Comparison of ENCODE assay signal across 28 cellular contexts in the genomic region with DNA sequence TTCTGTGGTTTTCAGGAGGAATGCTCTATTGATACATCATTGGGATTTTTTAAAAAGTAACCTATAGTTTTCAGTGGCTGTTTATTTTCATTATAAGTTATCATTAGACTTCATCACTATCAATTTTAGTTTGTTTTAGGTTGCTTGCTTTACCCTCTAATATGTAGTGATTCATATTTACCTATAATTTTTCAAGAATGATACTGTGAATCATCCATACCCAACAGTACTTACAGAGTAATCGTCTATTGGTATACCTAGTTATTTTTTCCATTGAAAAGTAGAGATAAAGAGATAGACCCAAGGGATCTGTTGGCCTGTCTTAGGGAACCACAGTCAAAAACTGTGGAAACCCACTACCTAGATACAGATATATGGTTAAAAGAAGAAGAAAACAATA.
"Had no signal": no experiment of that assay in that cellular context is flagged by ENCODE, and none has a peak within 500 bp of the region (broad histone marks: within the 10 kb centered on the region; RNA-seq: fewer than 3 reads in every experiment).

No MANE protein-coding gene starts in this region.

- H3K9me3 ChIP-seq: ovary, right lobe of liver, sigmoid colon, thoracic aorta, thyroid gland, vagina had no signal

- H3K79me2 ChIP-seq: parathyroid adenoma had no signal

- H2AFZ ChIP-seq: neural progenitor cell, parathyroid adenoma had no signal

- DNase-seq: natural killer cell; occipital lobe; ovary; posterior cingulate gyrus; psoas muscle; right cardiac atrium; right lobe of liver; sigmoid colon; small intestine; stimulated activated CD4-positive, alpha-beta T cell treated with anti-CD3 and anti-CD28 coated beads, Interleukin-15, amount 100 ng/mL, for 24 hours; stimulated activated CD4-positive, alpha-beta T cell treated with anti-CD3 and anti-CD28 coated beads, Interleukin-2, amount 100 ng/mL, for 24 hours; stimulated activated CD4-positive, alpha-beta T cell treated with anti-CD3 and anti-CD28 coated beads, Interleukin-2, amount 100 ng/mL, for 48 hours; stimulated activated CD4-positive, alpha-beta T cell treated with anti-CD3 and anti-CD28 coated beads, Interleukin-4, amount 100 ng/mL, for 24 hours; stimulated activated naive B cell treated with anti-CD40 and anti-IgM and Interleukin-4, amounts not matched to agents 10 μg/mL and 1 μg/mL and 100 μg/mL, for 72 hours; stimulated activated naive CD4-positive, alpha-beta T cell treated with Interleukin-2 at 50 U/mL for 16 hours; stomach; thyroid gland; trophoblast cell; upper lobe of left lung had no signal

- H3K36me3 ChIP-seq: ovary, right lobe of liver, sigmoid colon, thoracic aorta, thyroid gland, upper lobe of left lung, vagina had no signal

- H3K27me3 ChIP-seq: neural progenitor cell, ovary, right lobe of liver, sigmoid colon, stomach, thyroid gland, tibial nerve, upper lobe of left lung, vagina had no signal

- H3K27ac ChIP-seq: neural progenitor cell, ovary, parathyroid adenoma, psoas muscle, right lobe of liver, sigmoid colon, stomach, thoracic aorta, thyroid gland, tibial nerve, upper lobe of left lung, vagina had no signal

- H3K27ac Mint-ChIP-seq: natural killer cell; nephron; neural progenitor cell; progenitor cell of endocrine pancreas; stimulated activated effector memory CD8-positive, alpha-beta T cell treated with anti-CD3 and anti-CD28 coated beads, Interleukin-12 subunit alpha, Interleukin-12 subunit beta, amount 100 ng/mL, for 72 hours; stimulated activated naive B cell treated with anti-CD40 and anti-IgM and Interleukin-4, amounts not matched to agents 10 μg/mL and 1 μg/mL and 100 μg/mL, for 72 hours had no signal

- H3K36me3 Mint-ChIP-seq: natural killer cell; stimulated activated effector memory CD8-positive, alpha-beta T cell treated with anti-CD3 and anti-CD28 coated beads, Interleukin-12 subunit alpha, Interleukin-12 subunit beta, amount 100 ng/mL, for 72 hours had no signal

- H3K27me3 Mint-ChIP-seq: progenitor cell of endocrine pancreas; stimulated activated naive B cell treated with anti-CD40 and anti-IgM and Interleukin-4, amounts not matched to agents 10 μg/mL and 1 μg/mL and 100 μg/mL, for 72 hours had no signal

- H3K4me3 Mint-ChIP-seq: natural killer cell; nephron; neural progenitor cell; stimulated activated effector memory CD8-positive, alpha-beta T cell treated with anti-CD3 and anti-CD28 coated beads, Interleukin-12 subunit alpha, Interleukin-12 subunit beta, amount 100 ng/mL, for 72 hours; stimulated activated naive B cell treated with anti-CD40 and anti-IgM and Interleukin-4, amounts not matched to agents 10 μg/mL and 1 μg/mL and 100 μg/mL, for 72 hours had no signal

- H3K4me1 Mint-ChIP-seq: natural killer cell; nephron; neural progenitor cell; stimulated activated effector memory CD8-positive, alpha-beta T cell treated with anti-CD3 and anti-CD28 coated beads, Interleukin-12 subunit alpha, Interleukin-12 subunit beta, amount 100 ng/mL, for 72 hours; stimulated activated naive B cell treated with anti-CD40 and anti-IgM and Interleukin-4, amounts not matched to agents 10 μg/mL and 1 μg/mL and 100 μg/mL, for 72 hours had no signal

- ATAC-seq: natural killer cell; psoas muscle; right cardiac atrium; right lobe of liver; stimulated activated effector memory CD8-positive, alpha-beta T cell treated with anti-CD3 and anti-CD28 coated beads, Interleukin-12 subunit alpha, Interleukin-12 subunit beta, amount 100 ng/mL, for 72 hours; stimulated activated naive B cell treated with anti-CD40 and anti-IgM and Interleukin-4, amounts not matched to agents 10 μg/mL and 1 μg/mL and 100 μg/mL, for 72 hours had no signal

- FAIRE-seq: small intestine, urothelium cell line had no signal

- H3K4me2 ChIP-seq: neural progenitor cell had no signal

- H3K4me1 ChIP-seq: neural progenitor cell, parathyroid adenoma, psoas muscle, right lobe of liver, sigmoid colon, stomach, thyroid gland, tibial nerve, upper lobe of left lung, vagina had no signal

- H3K9ac ChIP-seq: neural progenitor cell, parathyroid adenoma had no signal

- H3K4me3 ChIP-seq: neural progenitor cell, ovary, psoas muscle, right lobe of liver, sigmoid colon, stomach, thoracic aorta, thyroid gland, tibial nerve, upper lobe of left lung, vagina had no signal
